15 cellular contexts compared by ENCODE assay signal in genomic region chr15:69607101-69607500, GRCh38.
A peak's percentile ranks its signal among the peaks of the same experiment; 100 is the strongest.
DNase-seq lines count a peak whose midpoint lies in the region; ATAC-seq, FAIRE-seq and TF ChIP-seq lines count a peak whose summit lies in the region.
"Had no signal": no experiment of that assay in that cellular context is flagged by ENCODE, and none has a peak within 500 bp of the region (broad histone marks: within the 10 kb centered on the region; RNA-seq: fewer than 3 reads in every experiment).

No MANE protein-coding gene starts in this region.

- H3K9me3 Mint-ChIP-seq in CD4-positive, alpha-beta T cell, result no peaks in the 10 kb centered on the region
- H3K9me3 Mint-ChIP-seq: activated B cell treated with CpG ODN at 0.5 μM for 24 hours had no signal

- no peak overlapping the region for H2BK120ac ChIP-seq in H1 (replicated peaks; ENCODE audit: low read depth, low read length)

- no peak overlapping the region for H2AFZ ChIP-seq in H1 (ENCODE audit: low read length)

- no peak overlapping the region for H3K18ac ChIP-seq in H1 (ENCODE audit: extremely low read depth, low read length)

- no peaks in the 10 kb centered on the region for H3K23me2 ChIP-seq in H1 (ENCODE audit: low read depth, low read length)

- no peak for TF ChIP-seq CTCF in H1 (IDR thresholded peaks at IDR 0.05; ENCODE audit: control extremely low read depth in 1 of 3, insufficient read depth in 1 of 3, low read depth in 1 of 3, low read length in 3 of 3)
- TF ChIP-seq CTCF in CD4-positive, alpha-beta T cell (IDR thresholded peaks at IDR 0.05), result no peak

- no peak overlapping the region for H2BK12ac ChIP-seq in H1 (ENCODE audit: low read depth, low read length)

- no peak for TF ChIP-seq RAD21 in H1 (IDR thresholded peaks at IDR 0.05 in 1 of 2, conservative IDR thresholded peaks at IDR 0.05 in 1 of 2; ENCODE audit: low read depth in 2 of 2, low read length in 2 of 2)

- no peak overlapping the region for H2BK15ac ChIP-seq in H1 (ENCODE audit: low read length)

- no peak overlapping the region for H3K4me3 ChIP-seq in H1 (ENCODE audit: extremely low read depth in 1 of 4, insufficient read depth in 2 of 4, low read depth in 3 of 4, low read length in 4 of 4)

- H4K91ac ChIP-seq in H1 (replicated peaks; ENCODE audit: insufficient read length, low read length), result no peak overlapping the region

- no peak overlapping the region for H3K9ac ChIP-seq in H1 (replicated peaks in 1 of 4; ENCODE audit: extremely low read depth in 1 of 4, low read depth in 3 of 4, low read length in 3 of 4)
- H3K9ac ChIP-seq: KMS-11 had no signal

- H4K20me1 ChIP-seq in H1 (replicated peaks in 1 of 2; ENCODE audit: control insufficient read depth in 1 of 2, insufficient read depth in 2 of 2, low read length in 2 of 2), result no peaks in the 10 kb centered on the region

- WGBS in H1 (ENCODE audit: extremely low coverage in 1 of 2, insufficient coverage in 1 of 2, insufficient read length in 1 of 2, insufficient replicate concordance in 2 of 2, low coverage in 1 of 2, low lambda C conversion rate in 2 of 2, missing lambda C conversion rate in 1 of 2), 2 experiments, result 92% methylated on average over 9 of the region's 9 CpGs; no CpG with 5 or more reads in 1 of the 2 experiments

- intact Hi-C loops in CD4-positive, alpha-beta T cell (cut with DNase I, micrococcal nuclease), result no loop called here

- POLR2A ChIA-PET in H1 (lab: Charles Lee; ENCODE audit: partially characterized antibody), result interaction anchor here (0.6 kb wide), 1 partner anchor 98 kb away, joined by 3 read pairs; no protein-coding TSS in a partner anchor
- POLR2A ChIA-PET in CD4-positive, alpha-beta T cell (lab: Charles Lee), result no interaction called here

- H2AK5ac ChIP-seq in H1 (ENCODE audit: low read depth, low read length), result 0 out of 2 replicates have a peak overlapping the region, but pooled peaks have one; percentile 42

- no peak for TF ChIP-seq EP300 in H1 (IDR thresholded peaks at IDR 0.05; ENCODE audit: borderline replicate concordance in 1 of 2, low read depth in 2 of 2, low read length in 2 of 2)

- H3K4me1 ChIP-seq in H1 (replicated peaks in 1 of 4; ENCODE audit: control insufficient read depth in 3 of 4, insufficient read depth in 4 of 4, low read length in 3 of 4), result no peaks in the 10 kb centered on the region

- no peaks in the 10 kb centered on the region for H3K27me3 ChIP-seq in H1 (replicated peaks in 1 of 4; ENCODE audit: control insufficient read depth in 3 of 4, extremely low read depth in 1 of 4, insufficient read depth in 3 of 4, low read length in 3 of 4)
- H3K27me3 ChIP-seq in CD4-positive, alpha-beta T cell (ENCODE audit: control insufficient read depth, insufficient read depth, low read length), result no peaks in the 10 kb centered on the region

- TF ChIP-seq POLR2A in H1 (IDR thresholded peaks at IDR 0.05; ENCODE audit: control extremely low read depth in 1 of 2, low read depth in 2 of 2, low read length in 2 of 2), result no peak
- TF ChIP-seq POLR2A in GM12892 (IDR thresholded peaks at IDR 0.05; ENCODE audit: low read depth, low read length), result no peak

- peaks cover 7% of the 10 kb centered on the region for H3K4me1 Mint-ChIP-seq in CD4-positive, alpha-beta T cell (ENCODE audit: low read depth)
- H3K4me1 Mint-ChIP-seq: activated B cell treated with CpG ODN at 0.5 μM for 24 hours had no signal

- no peak for ATAC-seq in CD4-positive, alpha-beta T cell (ENCODE audit: poor library complexity)
- no peak for ATAC-seq in GM21515 (IDR thresholded peaks at IDR 0.05; ENCODE audit: unreplicated experiment)

- no peaks in the 10 kb centered on the region for H3K79me1 ChIP-seq in H1 (ENCODE audit: low read depth, low read length)

- H4K5ac ChIP-seq in H1 (ENCODE audit: insufficient read length, low read depth, low read length), result no peak overlapping the region

- H3K14ac ChIP-seq in H1 (ENCODE audit: insufficient read length), result no peak overlapping the region

- no peak overlapping the region for H3K4me2 ChIP-seq in H1 (ENCODE audit: insufficient read depth in 1 of 2, low read depth in 2 of 2, low read length in 2 of 2)
- H3K4me2 ChIP-seq: KMS-11 had no signal

- H2BK5ac ChIP-seq in H1 (ENCODE audit: low read depth, low read length), result no peak overlapping the region

- no peak overlapping the region for H4K8ac ChIP-seq in H1 (ENCODE audit: extremely low read depth, insufficient read depth, low read length)

- H3K4me3 Mint-ChIP-seq in CD4-positive, alpha-beta T cell, result no peak overlapping the region
- H3K4me3 Mint-ChIP-seq: activated B cell treated with CpG ODN at 0.5 μM for 24 hours; activated naive CD8-positive, alpha-beta T cell had no signal

- H3K79me2 ChIP-seq in H1 (ENCODE audit: control insufficient read depth in 1 of 2, insufficient read depth in 2 of 2, low read length in 2 of 2), result no peaks in the 10 kb centered on the region

- H3K27ac ChIP-seq in H1 (ENCODE audit: low read depth, low read length), result no peak overlapping the region
- no peak overlapping the region for H3K27ac ChIP-seq in CD4-positive, alpha-beta T cell (ENCODE audit: low read depth, low read length)
- H3K27ac ChIP-seq: KMS-11 had no signal

- DNase-seq in EH (ENCODE audit: low read depth) (peak; percentile 37), NOMO-1 treated with dmso at 0.1 percent for 144 hours (lab: John Stamatoyannopoulos, UW; ENCODE audit: unreplicated experiment) (peak; percentile 44), H1 (ENCODE audit: low read depth in 1 of 2, low spot score in 2 of 2) (no peak), occipital lobe (lab: John Stamatoyannopoulos, UW) (peak; percentile 44), HUDEP-2 (lab: John Stamatoyannopoulos, UW; ENCODE audit: unreplicated experiment in 76 of 76) (no peak), GM12892 (ENCODE audit: insufficient read length) (no peak)
- DNase-seq in CD4-positive, alpha-beta T cell, result no peak
- DNase-seq: activated B cell treated with CpG ODN at 0.5 μM for 24 hours; activated CD8-positive, alpha-beta memory T cell treated with anti-CD3 and anti-CD28 coated beads, Interleukin-2, amount 50 U/mL, for 48 hours; DMS79; NK-92 treated with Interleukin-12 subunit alpha and Interleukin-12 subunit beta, amount 100 ng/mL, for 24 hours had no signal

- H3K27me3 Mint-ChIP-seq in CD4-positive, alpha-beta T cell, result no peaks in the 10 kb centered on the region
- H3K27me3 Mint-ChIP-seq: activated naive CD8-positive, alpha-beta T cell had no signal

- no peak overlapping the region for H3K27ac Mint-ChIP-seq in CD4-positive, alpha-beta T cell
- H3K27ac Mint-ChIP-seq: activated B cell treated with CpG ODN at 0.5 μM for 24 hours; activated naive CD8-positive, alpha-beta T cell had no signal

- no peaks in the 10 kb centered on the region for H3K9me3 ChIP-seq in H1 (ENCODE audit: insufficient read depth in 2 of 2, low read depth in 1 of 2, low read length in 1 of 2)
- no peaks in the 10 kb centered on the region for H3K9me3 ChIP-seq in CD4-positive, alpha-beta T cell (ENCODE audit: control insufficient read depth, low read length)

- FAIRE-seq in H1 (lab: Jason Lieb, UNC) (peak; percentile 13), GM12892 (lab: Jason Lieb, UNC) (no peak)
- FAIRE-seq: GM12891 had no signal

- no peaks in the 10 kb centered on the region for H3K36me3 ChIP-seq in H1 (ENCODE audit: control insufficient read depth in 2 of 4, insufficient read depth in 4 of 4, low read length in 3 of 4)

- no peak overlapping the region for H3K23ac ChIP-seq in H1 (ENCODE audit: insufficient read length)

- H2BK20ac ChIP-seq in H1 (ENCODE audit: low read length), result no peak overlapping the region

- H3K36me3 Mint-ChIP-seq in CD4-positive, alpha-beta T cell (ENCODE audit: low read depth), result no peaks in the 10 kb centered on the region

- CTCF ChIA-PET in H1 (lab: Charles Lee; ENCODE audit: partially characterized antibody), result interaction anchor here (0.6 kb wide), 1 partner anchor 144 kb away, joined by 3 read pairs; no protein-coding TSS in a partner anchor
- CTCF ChIA-PET in CD4-positive, alpha-beta T cell (lab: Charles Lee), result no interaction called here

- H3K4ac ChIP-seq in H1 (replicated peaks; ENCODE audit: insufficient read length, low read depth, low read length), result no peak overlapping the region

- no peak overlapping the region for H3K56ac ChIP-seq in H1 (replicated peaks; ENCODE audit: insufficient read length, low read depth, low read length)

TF ChIP-seq in H1, 55 proteins besides CTCF, POLR2A, EP300 and RAD21:
- TF ChIP-seq YY1 (IDR thresholded peaks at IDR 0.05; ENCODE audit: low read depth, low read length), result 0 out of 2 replicates have a peak, but pooled peaks have one; percentile 11
- TF ChIP-seq JUN (IDR thresholded peaks at IDR 0.05; ENCODE audit: low read depth, low read length), result no peak
- peak; percentile 15; the same call in 1 of the 2 replicates for TF ChIP-seq JUND (IDR thresholded peaks at IDR 0.05; ENCODE audit: low read length)

Comparison
In these comparisons a context has a peak if more than half of its experiments do, and no peak if none do; other contexts are left out.
1. DNase-seq: peak in EH (single experiment), NOMO-1 treated with dmso at 0.1 percent for 144 hours (single experiment) and occipital lobe (single experiment); none in H1 (0 of 2), HUDEP-2 (0 of 76), CD4-positive, alpha-beta T cell (0 of 10) and GM12892 (single experiment).